ENCODE assay signal across 24 cellular contexts in genomic region chrX:153571159-153571908, GRCh38. TPM values are rescaled to one million over a fixed set of nuclear protein-coding genes. Genes with fewer than 3 reads are reported as not detected.
"Had no signal": no experiment of that assay in that cellular context is flagged by ENCODE, and none has a peak within 500 bp of the region (broad histone marks: within the 10 kb centered on the region; RNA-seq: fewer than 3 reads in every experiment).

No MANE protein-coding gene starts in this region.

- H3K9me3 Mint-ChIP-seq: activated CD4-positive, alpha-beta memory T cell treated with anti-CD3 and anti-CD28 coated beads for 36 hours; activated T-helper 1 cell treated with anti-CD3 and anti-CD28 coated beads, Interleukin-12 subunit alpha, Interleukin-12 subunit beta, Interleukin-2, Interleukin-4 antibody, amounts not matched to agents 30 ng/mL and 10 ng/mL and 1 ng/mL, durations not matched to agents 14 hours and 24 hours and 36 hours; immature natural killer cell; natural killer cell treated with Interleukin-12 subunit alpha and Interleukin-12 subunit beta and Interleukin-15 and Interleukin-18, amount 100 ng/mL, for 72 hours; stimulated activated naive B cell treated with anti-CD40 and anti-IgM and Interleukin-4, amounts not matched to agents 10 μg/mL and 1 μg/mL and 100 μg/mL, for 72 hours; T-helper 2 cell treated with Interferon-gamma antibody and Interleukin-4, amounts not matched to agents 5 μg/mL and 100 μg/mL, for 36 hours; type B pancreatic cell had no signal

- H3K27ac ChIP-seq: brain microvascular endothelial cell, psoas muscle, spleen had no signal

- H3K4me3 ChIP-seq: psoas muscle, spleen had no signal

- ATAC-seq: left cardiac atrium; natural killer cell treated with Interleukin-12 subunit alpha and Interleukin-12 subunit beta and Interleukin-15 and Interleukin-18, amount 100 ng/mL, for 72 hours; psoas muscle; sciatic nerve; stimulated activated naive B cell treated with anti-CD40 and anti-IgM and Interleukin-4, amounts not matched to agents 10 μg/mL and 1 μg/mL and 100 μg/mL, for 72 hours had no signal

- H3K9me3 ChIP-seq: psoas muscle, spleen had no signal

- H3K36me3 ChIP-seq: brain microvascular endothelial cell, spleen had no signal

- H3K36me3 Mint-ChIP-seq: activated CD4-positive, alpha-beta memory T cell treated with anti-CD3 and anti-CD28 coated beads for 36 hours; immature natural killer cell; natural killer cell treated with Interleukin-12 subunit alpha and Interleukin-12 subunit beta and Interleukin-15 and Interleukin-18, amount 100 ng/mL, for 72 hours; type B pancreatic cell had no signal

- H3K27me3 Mint-ChIP-seq: activated CD4-positive, alpha-beta memory T cell treated with anti-CD3 and anti-CD28 coated beads for 36 hours; type B pancreatic cell had no signal

- H3K4me3 Mint-ChIP-seq: activated CD4-positive, alpha-beta memory T cell treated with anti-CD3 and anti-CD28 coated beads for 36 hours; activated T-helper 1 cell treated with anti-CD3 and anti-CD28 coated beads, Interleukin-12 subunit alpha, Interleukin-12 subunit beta, Interleukin-2, Interleukin-4 antibody, amounts not matched to agents 30 ng/mL and 10 ng/mL and 1 ng/mL, durations not matched to agents 14 hours and 24 hours and 36 hours; endodermal cell; immature natural killer cell; natural killer cell treated with Interleukin-12 subunit alpha and Interleukin-12 subunit beta and Interleukin-15 and Interleukin-18, amount 100 ng/mL, for 72 hours; stimulated activated naive B cell treated with anti-CD40 and anti-IgM and Interleukin-4, amounts not matched to agents 10 μg/mL and 1 μg/mL and 100 μg/mL, for 72 hours; T-helper 2 cell treated with Interferon-gamma antibody and Interleukin-4, amounts not matched to agents 5 μg/mL and 100 μg/mL, for 36 hours; type B pancreatic cell had no signal

- H3K27ac Mint-ChIP-seq: activated CD4-positive, alpha-beta memory T cell treated with anti-CD3 and anti-CD28 coated beads for 36 hours; activated T-helper 1 cell treated with anti-CD3 and anti-CD28 coated beads, Interleukin-12 subunit alpha, Interleukin-12 subunit beta, Interleukin-2, Interleukin-4 antibody, amounts not matched to agents 30 ng/mL and 10 ng/mL and 1 ng/mL, durations not matched to agents 14 hours and 24 hours and 36 hours; endodermal cell; immature natural killer cell; natural killer cell treated with Interleukin-12 subunit alpha and Interleukin-12 subunit beta and Interleukin-15 and Interleukin-18, amount 100 ng/mL, for 72 hours; stimulated activated naive B cell treated with anti-CD40 and anti-IgM and Interleukin-4, amounts not matched to agents 10 μg/mL and 1 μg/mL and 100 μg/mL, for 72 hours; T-helper 2 cell treated with Interferon-gamma antibody and Interleukin-4, amounts not matched to agents 5 μg/mL and 100 μg/mL, for 36 hours; type B pancreatic cell had no signal

- H3K4me1 Mint-ChIP-seq: endodermal cell, immature natural killer cell had no signal

- H3K27me3 ChIP-seq: brain microvascular endothelial cell had no signal

- H3K4me1 ChIP-seq: psoas muscle, spleen had no signal

- DNase-seq: activated CD4-positive, alpha-beta memory T cell treated with anti-CD3 and anti-CD28 coated beads for 36 hours; activated CD4-positive, CD25-positive, alpha-beta regulatory T cell treated with anti-CD3 and anti-CD28 coated beads, Interleukin-2, amount 50 U/mL, for 72 hours; activated CD8-positive, alpha-beta memory T cell treated with anti-CD3 and anti-CD28 coated beads, Interleukin-2, amount 50 U/mL, for 48 hours; activated naive CD4-positive, alpha-beta T cell; brain microvascular endothelial cell; cerebellar nuclear complex; endodermal cell; erythroblast; immature natural killer cell; left cardiac atrium; nucleus accumbens; psoas muscle; spleen; stimulated activated CD4-positive, alpha-beta T cell treated with anti-CD3 and anti-CD28 coated beads, Interleukin-1b, Interleukin-23, amount 100 ng/mL, for 48 hours; stimulated activated naive B cell treated with anti-CD40 and anti-IgM and Interleukin-4, amounts not matched to agents 10 μg/mL and 1 μg/mL and 100 μg/mL, for 72 hours had no signal

RNA-seq across cellular contexts. Expression of gene ATP2B3, which starts 53.9 kb away (rescaled TPM):
- total RNA-seq: activated CD4-positive, alpha-beta memory T cell treated with anti-CD3 and anti-CD28 coated beads for 36 hours; dermis microvascular lymphatic vessel endothelial cell; endodermal cell; glomerular endothelial cell; lung microvascular endothelial cell; mucosa of gallbladder; natural killer cell treated with Interleukin-12 subunit alpha and Interleukin-12 subunit beta and Interleukin-15 and Interleukin-18, amount 100 ng/mL, for 72 hours had no signal
